1 cellular context compared by ENCODE assay signal in the genomic region with DNA sequence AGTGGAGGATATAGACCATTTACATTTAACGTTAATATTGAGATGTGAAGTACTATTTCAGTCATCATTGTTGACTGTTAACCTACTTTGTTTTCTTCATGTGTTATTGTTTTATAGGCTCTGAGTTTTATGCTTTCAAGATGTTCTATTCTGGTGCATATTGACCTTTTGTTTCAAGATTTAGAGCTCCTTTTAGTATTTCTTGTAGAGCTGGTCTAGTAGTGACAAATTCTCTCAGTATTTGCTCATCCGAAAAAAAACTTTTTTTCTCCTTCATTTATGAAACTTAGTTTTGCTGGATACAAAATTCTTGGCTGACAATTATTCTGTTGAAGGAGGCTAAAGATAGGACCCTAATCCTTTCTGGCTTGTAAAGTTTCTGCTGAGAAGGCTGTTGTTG.
TF ChIP-seq lines count a peak whose summit lies in the region.

No MANE protein-coding gene starts in this region.

TF ChIP-seq in GM23338, 12 proteins besides CTCF, POLR2A, EP300 and RAD21 (continued from another document):
- TF ChIP-seq, protein P1, sequence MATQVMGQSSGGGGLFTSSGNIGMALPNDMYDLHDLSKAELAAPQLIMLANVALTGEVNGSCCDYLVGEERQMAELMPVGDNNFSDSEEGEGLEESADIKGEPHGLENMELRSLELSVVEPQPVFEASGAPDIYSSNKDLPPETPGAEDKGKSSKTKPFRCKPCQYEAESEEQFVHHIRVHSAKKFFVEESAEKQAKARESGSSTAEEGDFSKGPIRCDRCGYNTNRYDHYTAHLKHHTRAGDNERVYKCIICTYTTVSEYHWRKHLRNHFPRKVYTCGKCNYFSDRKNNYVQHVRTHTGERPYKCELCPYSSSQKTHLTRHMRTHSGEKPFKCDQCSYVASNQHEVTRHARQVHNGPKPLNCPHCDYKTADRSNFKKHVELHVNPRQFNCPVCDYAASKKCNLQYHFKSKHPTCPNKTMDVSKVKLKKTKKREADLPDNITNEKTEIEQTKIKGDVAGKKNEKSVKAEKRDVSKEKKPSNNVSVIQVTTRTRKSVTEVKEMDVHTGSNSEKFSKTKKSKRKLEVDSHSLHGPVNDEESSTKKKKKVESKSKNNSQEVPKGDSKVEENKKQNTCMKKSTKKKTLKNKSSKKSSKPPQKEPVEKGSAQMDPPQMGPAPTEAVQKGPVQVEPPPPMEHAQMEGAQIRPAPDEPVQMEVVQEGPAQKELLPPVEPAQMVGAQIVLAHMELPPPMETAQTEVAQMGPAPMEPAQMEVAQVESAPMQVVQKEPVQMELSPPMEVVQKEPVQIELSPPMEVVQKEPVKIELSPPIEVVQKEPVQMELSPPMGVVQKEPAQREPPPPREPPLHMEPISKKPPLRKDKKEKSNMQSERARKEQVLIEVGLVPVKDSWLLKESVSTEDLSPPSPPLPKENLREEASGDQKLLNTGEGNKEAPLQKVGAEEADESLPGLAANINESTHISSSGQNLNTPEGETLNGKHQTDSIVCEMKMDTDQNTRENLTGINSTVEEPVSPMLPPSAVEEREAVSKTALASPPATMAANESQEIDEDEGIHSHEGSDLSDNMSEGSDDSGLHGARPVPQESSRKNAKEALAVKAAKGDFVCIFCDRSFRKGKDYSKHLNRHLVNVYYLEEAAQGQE (IDR thresholded peaks at IDR 0.05; ENCODE audit: unreplicated experiment): no peak
- TF ChIP-seq ZNF114 (CRISPR knock-in tag; IDR thresholded peaks at IDR 0.05) (no peak), POLR2AphosphoS5 (IDR thresholded peaks at IDR 0.05; ENCODE audit: low read depth) (no peak)
- TF ChIP-seq, protein P2, sequence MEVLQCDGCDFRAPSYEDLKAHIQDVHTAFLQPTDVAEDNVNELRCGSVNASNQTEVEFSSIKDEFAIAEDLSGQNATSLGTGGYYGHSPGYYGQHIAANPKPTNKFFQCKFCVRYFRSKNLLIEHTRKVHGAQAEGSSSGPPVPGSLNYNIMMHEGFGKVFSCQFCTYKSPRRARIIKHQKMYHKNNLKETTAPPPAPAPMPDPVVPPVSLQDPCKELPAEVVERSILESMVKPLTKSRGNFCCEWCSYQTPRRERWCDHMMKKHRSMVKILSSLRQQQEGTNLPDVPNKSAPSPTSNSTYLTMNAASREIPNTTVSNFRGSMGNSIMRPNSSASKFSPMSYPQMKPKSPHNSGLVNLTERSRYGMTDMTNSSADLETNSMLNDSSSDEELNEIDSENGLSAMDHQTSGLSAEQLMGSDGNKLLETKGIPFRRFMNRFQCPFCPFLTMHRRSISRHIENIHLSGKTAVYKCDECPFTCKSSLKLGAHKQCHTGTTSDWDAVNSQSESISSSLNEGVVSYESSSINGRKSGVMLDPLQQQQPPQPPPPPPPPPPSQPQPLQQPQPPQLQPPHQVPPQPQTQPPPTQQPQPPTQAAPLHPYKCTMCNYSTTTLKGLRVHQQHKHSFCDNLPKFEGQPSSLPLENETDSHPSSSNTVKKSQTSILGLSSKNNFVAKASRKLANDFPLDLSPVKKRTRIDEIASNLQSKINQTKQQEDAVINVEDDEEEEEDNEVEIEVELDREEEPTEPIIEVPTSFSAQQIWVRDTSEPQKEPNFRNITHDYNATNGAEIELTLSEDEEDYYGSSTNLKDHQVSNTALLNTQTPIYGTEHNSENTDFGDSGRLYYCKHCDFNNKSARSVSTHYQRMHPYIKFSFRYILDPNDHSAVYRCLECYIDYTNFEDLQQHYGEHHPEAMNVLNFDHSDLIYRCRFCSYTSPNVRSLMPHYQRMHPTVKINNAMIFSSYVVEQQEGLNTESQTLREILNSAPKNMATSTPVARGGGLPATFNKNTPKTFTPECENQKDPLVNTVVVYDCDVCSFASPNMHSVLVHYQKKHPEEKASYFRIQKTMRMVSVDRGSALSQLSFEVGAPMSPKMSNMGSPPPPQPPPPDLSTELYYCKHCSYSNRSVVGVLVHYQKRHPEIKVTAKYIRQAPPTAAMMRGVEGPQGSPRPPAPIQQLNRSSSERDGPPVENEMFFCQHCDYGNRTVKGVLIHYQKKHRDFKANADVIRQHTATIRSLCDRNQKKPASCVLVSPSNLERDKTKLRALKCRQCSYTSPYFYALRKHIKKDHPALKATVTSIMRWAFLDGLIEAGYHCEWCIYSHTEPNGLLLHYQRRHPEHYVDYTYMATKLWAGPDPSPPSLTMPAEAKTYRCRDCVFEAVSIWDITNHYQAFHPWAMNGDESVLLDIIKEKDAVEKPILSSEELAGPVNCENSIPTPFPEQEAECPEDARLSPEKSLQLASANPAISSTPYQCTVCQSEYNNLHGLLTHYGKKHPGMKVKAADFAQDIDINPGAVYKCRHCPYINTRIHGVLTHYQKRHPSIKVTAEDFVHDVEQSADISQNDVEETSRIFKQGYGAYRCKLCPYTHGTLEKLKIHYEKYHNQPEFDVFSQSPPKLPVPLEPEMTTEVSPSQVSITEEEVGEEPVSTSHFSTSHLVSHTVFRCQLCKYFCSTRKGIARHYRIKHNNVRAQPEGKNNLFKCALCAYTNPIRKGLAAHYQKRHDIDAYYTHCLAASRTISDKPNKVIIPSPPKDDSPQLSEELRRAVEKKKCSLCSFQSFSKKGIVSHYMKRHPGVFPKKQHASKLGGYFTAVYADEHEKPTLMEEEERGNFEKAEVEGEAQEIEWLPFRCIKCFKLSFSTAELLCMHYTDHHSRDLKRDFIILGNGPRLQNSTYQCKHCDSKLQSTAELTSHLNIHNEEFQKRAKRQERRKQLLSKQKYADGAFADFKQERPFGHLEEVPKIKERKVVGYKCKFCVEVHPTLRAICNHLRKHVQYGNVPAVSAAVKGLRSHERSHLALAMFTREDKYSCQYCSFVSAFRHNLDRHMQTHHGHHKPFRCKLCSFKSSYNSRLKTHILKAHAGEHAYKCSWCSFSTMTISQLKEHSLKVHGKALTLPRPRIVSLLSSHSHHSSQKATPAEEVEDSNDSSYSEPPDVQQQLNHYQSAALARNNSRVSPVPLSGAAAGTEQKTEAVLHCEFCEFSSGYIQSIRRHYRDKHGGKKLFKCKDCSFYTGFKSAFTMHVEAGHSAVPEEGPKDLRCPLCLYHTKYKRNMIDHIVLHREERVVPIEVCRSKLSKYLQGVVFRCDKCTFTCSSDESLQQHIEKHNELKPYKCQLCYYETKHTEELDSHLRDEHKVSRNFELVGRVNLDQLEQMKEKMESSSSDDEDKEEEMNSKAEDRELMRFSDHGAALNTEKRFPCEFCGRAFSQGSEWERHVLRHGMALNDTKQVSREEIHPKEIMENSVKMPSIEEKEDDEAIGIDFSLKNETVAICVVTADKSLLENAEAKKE (CRISPR knock-in tag; IDR thresholded peaks at IDR 0.05): no peak
